14 cellular contexts compared by ENCODE assay signal in genomic region chrX:40755291-40756249, GRCh38. TPM values are rescaled to one million over a fixed set of nuclear protein-coding genes. Genes with fewer than 3 reads are reported as not detected.
DNase-seq lines count a peak whose midpoint lies in the region; ATAC-seq and TF ChIP-seq lines count a peak whose summit lies in the region.
"Had no signal": no experiment of that assay in that cellular context is flagged by ENCODE, and none has a peak within 500 bp of the region (broad histone marks: within the 10 kb centered on the region; RNA-seq: fewer than 3 reads in every experiment).

No MANE protein-coding gene starts in this region.

- H2BK120ac ChIP-seq in mesenchymal stem cell (ENCODE audit: low read depth, low read length): no peak overlapping the region

- H2BK15ac ChIP-seq in mesenchymal stem cell (ENCODE audit: low read depth, poor library complexity, severe bottlenecking): peak overlapping the region; percentile 48

- H3K36me3 ChIP-seq in mesenchymal stem cell (ENCODE audit: control insufficient read depth in 1 of 2, insufficient read depth in 2 of 2, low read depth in 1 of 2, low read length in 2 of 2): no peaks in the 10 kb centered on the region
- H3K36me3 ChIP-seq in thoracic aorta: no peaks in the 10 kb centered on the region
- no peaks in the 10 kb centered on the region for H3K36me3 ChIP-seq in SJCRH30
- H3K36me3 ChIP-seq: ovary, uterus had no signal

- peak overlapping the region in 1 of 2 experiments; percentile 25 for H2BK12ac ChIP-seq in mesenchymal stem cell (ENCODE audit: low read length in 2 of 2)

- TF ChIP-seq CTCF in thoracic aorta (IDR thresholded peaks at IDR 0.05): no peak

- H2AK5ac ChIP-seq in mesenchymal stem cell (ENCODE audit: low read length, severe bottlenecking): no peak overlapping the region

- no peak overlapping the region for H2AFZ ChIP-seq in mesenchymal stem cell (ENCODE audit: low read depth, low read length)

- no peak overlapping the region for H3K4ac ChIP-seq in mesenchymal stem cell (ENCODE audit: low read depth in 1 of 2, low read length in 2 of 2)

- peak; percentile 31 for ATAC-seq in esophagus mucosa
- ATAC-seq in thoracic aorta (ENCODE audit: insufficient number of reproducible peaks, low FRiP score, low read depth): peak; percentile 73
- ATAC-seq in HG03196 (IDR thresholded peaks at IDR 0.05; ENCODE audit: unreplicated experiment): no peak
- ATAC-seq: activated CD8-positive, alpha-beta T cell treated with anti-CD3 and anti-CD28 coated beads, Interleukin-2, amount 10 ng/mL, durations not matched to agents 7 days and 5 days had no signal

- no peak overlapping the region for H2BK5ac ChIP-seq in mesenchymal stem cell (ENCODE audit: low read depth, low read length, poor library complexity, severe bottlenecking)

- no peak overlapping the region for H3K14ac ChIP-seq in mesenchymal stem cell (ENCODE audit: low read length in 2 of 2)

- H3K4me1 ChIP-seq in mesenchymal stem cell (ENCODE audit: control insufficient read depth, insufficient read depth, low read depth, low read length) (no peaks in the 10 kb centered on the region), thoracic aorta (ENCODE audit: control insufficient read depth in 1 of 2, low read depth in 2 of 2) (peaks cover 6 to 18% of the 10 kb centered on the region in 2 donors), SJCRH30 (no peaks in the 10 kb centered on the region)
- H3K4me1 ChIP-seq: uterus had no signal

- H3K18ac ChIP-seq in mesenchymal stem cell (ENCODE audit: low read depth in 1 of 2, low read length in 2 of 2): peak overlapping the region in 1 of 2 experiments; percentile 8

- DNase-seq in RPMI7951 (ENCODE audit: low read depth) (peak; percentile 36), mesenchymal stem cell (no peak), thoracic aorta (ENCODE audit: low spot score) (peak; percentile 34), SJCRH30 (no peak), NCI-H1436 (lab: John Stamatoyannopoulos, UW) (no peak)
- DNase-seq: activated CD8-positive, alpha-beta T cell treated with anti-CD3 and anti-CD28 coated beads, Interleukin-2, amount 10 ng/mL, durations not matched to agents 7 days and 5 days; activated naive CD8-positive, alpha-beta T cell treated with anti-CD3 and anti-CD28 coated beads for 36 hours; Calu3; NCI-H1417; ovary; T-helper 1 cell had no signal

- no peak overlapping the region for H4K8ac ChIP-seq in mesenchymal stem cell (ENCODE audit: low read length)

- H3K23ac ChIP-seq in mesenchymal stem cell (ENCODE audit: low read length in 2 of 2): no peak overlapping the region

- H3K9me3 ChIP-seq in mesenchymal stem cell (ENCODE audit: control insufficient read depth, low read length): peaks cover 10% of the 10 kb centered on the region
- no peaks in the 10 kb centered on the region for H3K9me3 ChIP-seq in thoracic aorta
- no peaks in the 10 kb centered on the region for H3K9me3 ChIP-seq in SJCRH30 (replicated peaks)
- H3K9me3 ChIP-seq: ovary, uterus had no signal

- H3K4me3 ChIP-seq in mesenchymal stem cell (ENCODE audit: insufficient read depth in 1 of 2, low read depth in 1 of 2, low read length in 2 of 2) (peak overlapping the region in 1 of 2 experiments; percentile 27), thoracic aorta (peak overlapping the region; percentile 27), SJCRH30 (no peak overlapping the region)
- H3K4me3 ChIP-seq: ovary, uterus had no signal

- H3K27me3 ChIP-seq in mesenchymal stem cell (ENCODE audit: control insufficient read depth in 1 of 2, insufficient read depth in 1 of 2, low read length in 2 of 2) (peaks cover 0 to 34% of the 10 kb centered on the region in 2 experiments), thoracic aorta (replicated peaks; ENCODE audit: insufficient read depth) (no peaks in the 10 kb centered on the region), SJCRH30 (no peaks in the 10 kb centered on the region)
- H3K27me3 ChIP-seq: ovary, uterus had no signal

- H3K9ac ChIP-seq in mesenchymal stem cell (ENCODE audit: low read length): peak overlapping the region; percentile 21

- no peak overlapping the region for H3K4me2 ChIP-seq in mesenchymal stem cell (ENCODE audit: low read length, poor library complexity, severe bottlenecking)

- 89% methylated on average over 7 of the region's 7 CpGs for WGBS in mesenchymal stem cell

- H4K91ac ChIP-seq in mesenchymal stem cell (ENCODE audit: low read length): peak overlapping the region; percentile 39

- H3K79me1 ChIP-seq in mesenchymal stem cell (replicated peaks; ENCODE audit: low read length, poor library complexity, severe bottlenecking): no peaks in the 10 kb centered on the region

- no peak overlapping the region for H3K27ac ChIP-seq in mesenchymal stem cell (ENCODE audit: low read length, poor library complexity, severe bottlenecking)
- H3K27ac ChIP-seq in thoracic aorta: peak overlapping the region; percentile 77 to 91
- H3K27ac ChIP-seq in SJCRH30: no peak overlapping the region
- H3K27ac ChIP-seq: ovary had no signal

RNA-seq across cellular contexts. Expression of gene MED14, which starts 20.2 kb away (rescaled TPM):
- total RNA-seq in RPMI7951 (2014; rRNA removed; shearing (Covaris generic)): 22.2 and 41.7 TPM in 2 replicates
- total RNA-seq in esophagus mucosa (39.6 TPM), thoracic aorta (10 to 100 TPM; 25.7 to 94.1 TPM)
- 24.7 TPM for polyA plus RNA-seq in mesenchymal stem cell (2013, experiment 1 of 2)
- 22.7 TPM for polyA plus RNA-seq in mesenchymal stem cell (2013, experiment 2 of 2)
- total RNA-seq in SJCRH30 (2014; rRNA removed; shearing (Covaris generic)): 21.8 and 28.9 TPM in 2 replicates

Comparison
In these comparisons a context has a peak if more than half of its experiments do, and no peak if none do; other contexts are left out.
1. DNase-seq: peak in RPMI7951 (single experiment) and thoracic aorta (single experiment); none in mesenchymal stem cell (single experiment), SJCRH30 (0 of 2) and NCI-H1436 (single experiment).
2. H3K27ac ChIP-seq: peak in thoracic aorta (2 of 2); none in mesenchymal stem cell (single experiment) and SJCRH30 (single experiment).